8 cellular contexts compared by ENCODE assay signal in genomic region chr3:128618398-128618726, GRCh38. TPM values are rescaled to one million over a fixed set of nuclear protein-coding genes. Genes with fewer than 3 reads are reported as not detected.
A peak's percentile ranks its signal among the peaks of the same experiment; 100 is the strongest.
DNase-seq lines count a peak whose midpoint lies in the region; ATAC-seq and TF ChIP-seq lines count a peak whose summit lies in the region.

No MANE protein-coding gene starts in this region.

- RAD21 ChIA-PET in HCT116 (lab: Charles Lee; ENCODE audit: low non-redundant PET in 1 of 2, low total read pairs in 2 of 2, uncharacterized antibody in 2 of 2, unreplicated experiment in 2 of 2): no interaction called here

- H3K9ac ChIP-seq in HCT116 (ENCODE audit: low read length): no peak overlapping the region

- WGBS in hepatocyte (ENCODE audit: low lambda C conversion rate, missing lambda C conversion rate): 58% methylated on average over 5 of the region's 5 CpGs
- WGBS in spleen, 5 donors: 21 to 43% (median 33%) methylated on average over 5 of the region's 5 CpGs

- H3K4me3 ChIP-seq in HCT116 (replicated peaks in 1 of 2; ENCODE audit: low read depth in 1 of 2, low read length in 2 of 2): peak overlapping the region in 1 of 2 experiments; percentile 35; a peak in 2 of 4 replicates
- peak overlapping the region; percentile 81 for H3K4me3 ChIP-seq in WI38 (ENCODE audit: low read depth, low read length)
- H3K4me3 ChIP-seq in hepatocyte: peak overlapping the region; percentile 55
- peak overlapping the region; percentile 51 to 88 (median 78) for H3K4me3 ChIP-seq in spleen

- BruUV-seq in HCT116 (replicated peaks; lab: Mats Ljungman, UMichigan): TSS peak; percentile 5

- no peak for TF ChIP-seq RAD21 in HCT116 (IDR thresholded peaks at IDR 0.05; ENCODE audit: low read depth)

- ATAC-seq in HCT116: no peak
- ATAC-seq in HG02938 (IDR thresholded peaks at IDR 0.05; ENCODE audit: unreplicated experiment): no peak

- H3K9me3 ChIP-seq in HCT116 (ENCODE audit: control insufficient read depth in 1 of 2, insufficient read depth in 1 of 2, low read depth in 1 of 2, low read length in 2 of 2) (no peaks in the 10 kb centered on the region), hepatocyte (ENCODE audit: low read depth) (no peaks in the 10 kb centered on the region), spleen (no peaks in the 10 kb centered on the region)

- H4K20me1 ChIP-seq in HCT116 (ENCODE audit: insufficient read depth) (no peaks in the 10 kb centered on the region; the same call in 1 of the 2 replicates), hepatocyte (ENCODE audit: insufficient read depth, poor library complexity, severe bottlenecking) (no peaks in the 10 kb centered on the region)

- CTCF ChIA-PET in HCT116 (lab: Charles Lee): interaction anchor here (0.8 to 1.4 kb wide), 6 partner anchors 13 to 260 kb away, joined by 3 to 7 read pairs (median 5); no protein-coding TSS in a partner anchor

- TF ChIP-seq CTCF in HCT116 (IDR thresholded peaks at IDR 0.05 in 2 of 3, conservative IDR thresholded peaks at IDR 0.05 in 1 of 3; ENCODE audit: borderline replicate concordance in 1 of 3, insufficient read depth in 1 of 3, low read depth in 2 of 3, low read length in 2 of 3): no peak
- TF ChIP-seq CTCF in WI38 (IDR thresholded peaks at IDR 0.05; ENCODE audit: low read depth, low read length): no peak
- no peak for TF ChIP-seq CTCF in hepatocyte (IDR thresholded peaks at IDR 0.05; ENCODE audit: poor library complexity)
- TF ChIP-seq CTCF in spleen (IDR thresholded peaks at IDR 0.05 in 8 of 11, conservative IDR thresholded peaks at IDR 0.05 in 3 of 11): no peak

- POLR2A ChIA-PET in HCT116 (lab: Charles Lee): interaction anchor here (0.7 to 1.3 kb wide), 2 partner anchors 20 to 62 kb away, joined by 3 read pairs; no protein-coding TSS in a partner anchor

- no peak for TF ChIP-seq POLR2A in HCT116 (IDR thresholded peaks at IDR 0.05; ENCODE audit: borderline replicate concordance, extremely low read depth, insufficient read depth, insufficient read length)
- no peak for TF ChIP-seq POLR2A in spleen (IDR thresholded peaks at IDR 0.05)

- H3K9me2 ChIP-seq in HCT116 (ENCODE audit: insufficient read depth) (no peaks in the 10 kb centered on the region), hepatocyte (replicated peaks; ENCODE audit: insufficient read depth) (no peaks in the 10 kb centered on the region)

- H3K4me2 ChIP-seq in HCT116 (ENCODE audit: low read length): peak overlapping the region; percentile 65
- H3K4me2 ChIP-seq in hepatocyte: peak overlapping the region; percentile 94

- H3K79me2 ChIP-seq in HCT116 (ENCODE audit: insufficient read depth, low read length) (peaks cover 63% of the 10 kb centered on the region), hepatocyte (peaks cover 22% of the 10 kb centered on the region)

- intact Hi-C loops in HCT116 (cut with micrococcal nuclease): no loop called here
- intact Hi-C loops in spleen (cut with DNase I; ENCODE audit: low total_unique reads): loop anchor here (5.0 kb wide), 1 partner anchor 34 kb away; the partner anchor contains the start of gene RPN1
- intact Hi-C loops in head of caudate nucleus (cut with DNase I): loop anchor here (10.0 kb wide), 2 partner anchors 266 to 564 kb away; partner anchors contain the start of gene SEC61A1

- H2AFZ ChIP-seq in HCT116 (ENCODE audit: low read depth, low read length, poor library complexity, severe bottlenecking) (no peak overlapping the region), hepatocyte (peak overlapping the region; percentile 52)

- H3K27ac ChIP-seq in HCT116 (ENCODE audit: low read depth, low read length) (no peak overlapping the region), hepatocyte (peak overlapping the region; percentile 83), spleen (peak overlapping the region; percentile 66 to 95 (median 91))

- H3K27me3 ChIP-seq in HCT116 (ENCODE audit: insufficient read depth, low read length) (no peaks in the 10 kb centered on the region), hepatocyte (no peaks in the 10 kb centered on the region), spleen (replicated peaks in 1 of 7) (no peaks in the 10 kb centered on the region)

- H3K36me3 ChIP-seq in HCT116 (ENCODE audit: control insufficient read depth in 1 of 2, insufficient read depth in 2 of 2, low read length in 2 of 2): peaks cover 34 to 40% of the 10 kb centered on the region in 2 experiments; a peak in 3 of 4 replicates
- no peaks in the 10 kb centered on the region for H3K36me3 ChIP-seq in hepatocyte (replicated peaks; ENCODE audit: insufficient read depth, low read depth)
- peaks cover 0 to 57% (median 42%) of the 10 kb centered on the region in 6 donors for H3K36me3 ChIP-seq in spleen

- H3K4me1 ChIP-seq in HCT116 (ENCODE audit: control insufficient read depth in 1 of 2, insufficient read depth in 2 of 2, low read length in 2 of 2): peaks cover 0 to 24% of the 10 kb centered on the region in 2 experiments; a peak in 2 of 4 replicates
- H3K4me1 ChIP-seq in hepatocyte (ENCODE audit: insufficient read depth): peaks cover 12% of the 10 kb centered on the region
- H3K4me1 ChIP-seq in spleen: peaks cover 20 to 65% (median 47%) of the 10 kb centered on the region in 6 donors

- DNase-seq in HCT116 (ENCODE audit: low read depth, low spot score): no peak
- DNase-seq in hepatocyte (ENCODE audit: low spot score): no peak
- DNase-seq in spleen: no peak
- DNase-seq in cerebellar nuclear complex (lab: John Stamatoyannopoulos, UW): no peak
- DNase-seq in head of caudate nucleus: no peak
- DNase-seq in germinal center (ENCODE audit: low spot score): no peak

TF ChIP-seq in HCT116, 20 proteins besides CTCF, POLR2A, EP300 and RAD21 (continues in another document):
- TF ChIP-seq JUND (IDR thresholded peaks at IDR 0.05) (no peak), YY1 (IDR thresholded peaks at IDR 0.05; ENCODE audit: extremely low read depth, insufficient replicate concordance, low read depth, low read length) (no peak), TCF7L2 (IDR thresholded peaks at IDR 0.05; ENCODE audit: borderline replicate concordance, extremely low read depth, insufficient read depth, insufficient read length) (no peak), ZBTB33 (IDR thresholded peaks at IDR 0.05; ENCODE audit: extremely low read depth, insufficient replicate concordance, low read length) (no peak), EZH2 (IDR thresholded peaks at IDR 0.05) (no peak), SP1 (IDR thresholded peaks at IDR 0.05; ENCODE audit: low read depth) (no peak), EZH2phosphoT487 (IDR thresholded peaks at IDR 0.05; ENCODE audit: borderline replicate concordance) (no peak), MAX (IDR thresholded peaks at IDR 0.05) (no peak), SIN3A (IDR thresholded peaks at IDR 0.05; ENCODE audit: low read depth) (no peak), ATF3 (IDR thresholded peaks at IDR 0.05) (no peak), POLR2AphosphoS5 (IDR thresholded peaks at IDR 0.05; ENCODE audit: low read depth, low read length) (no peak), REST (IDR thresholded peaks at IDR 0.05; ENCODE audit: low read depth) (no peak), FOSL1 (IDR thresholded peaks at IDR 0.05; ENCODE audit: low read depth) (no peak)

RNA-seq across cellular contexts. Expression of gene RPN1, which starts 32.3 kb away (rescaled TPM):
- 218 TPM for total RNA-seq in HCT116 (2021; ENCODE audit: unreplicated experiment)
- polyA plus RNA-seq in HCT116 (2012): 238 and 254 TPM in 2 replicates
- total RNA-seq in hepatocyte: 415 and 419 TPM in 2 replicates
- 386 and 422 TPM in 2 replicates for polyA plus RNA-seq in hepatocyte
- 100 to 1,000 TPM; 128 to 263 (median 190) TPM for total RNA-seq in spleen
- 10 to 100 TPM; 44.9 to 78.1 (median 75.4) TPM for polyA plus RNA-seq in spleen
